Comparison of ENCODE assay signal across 8 cellular contexts in genomic region chr1:28087614-28088167, GRCh38. TPM values are rescaled to one million over a fixed set of nuclear protein-coding genes. Genes with fewer than 3 reads are reported as not detected.
A peak's percentile ranks its signal among the peaks of the same experiment; 100 is the strongest.
DNase-seq lines count a peak whose midpoint lies in the region; ATAC-seq and TF ChIP-seq lines count a peak whose summit lies in the region.

No MANE protein-coding gene starts in this region.

- 3% methylated on average over 16 of the region's 16 CpGs for WGBS in urinary bladder

- H3K27me3 Mint-ChIP-seq in memory B cell: no peaks in the 10 kb centered on the region

- peak; percentile 34 for TF ChIP-seq CTCF in RWPE2 (IDR thresholded peaks at IDR 0.05; ENCODE audit: poor library complexity, severe bottlenecking)
- peak; percentile 45 for TF ChIP-seq CTCF in choroid plexus epithelial cell (conservative IDR thresholded peaks at IDR 0.05; ENCODE audit: low read depth, low read length)

- in situ Hi-C loops in HAP-1 (cut with MboI; ENCODE audit: low sequenced_read_pairs): no loop called here

- H3K36me3 Mint-ChIP-seq in memory B cell: peaks cover 1% of the 10 kb centered on the region

- no peaks in the 10 kb centered on the region for H3K9me3 Mint-ChIP-seq in memory B cell

- H3K4me3 Mint-ChIP-seq in memory B cell: peak overlapping the region; percentile 91

- H3K4me3 ChIP-seq in HAP-1: peak overlapping the region; percentile 68
- H3K4me3 ChIP-seq in RWPE2 (ENCODE audit: severe bottlenecking): peak overlapping the region; percentile 69
- peak overlapping the region; percentile 79 for H3K4me3 ChIP-seq in choroid plexus epithelial cell (ENCODE audit: low read depth, low read length)
- H3K4me3 ChIP-seq in urinary bladder (ENCODE audit: low read depth, low read length): peak overlapping the region; percentile 52

- H3K27ac ChIP-seq in RWPE2 (ENCODE audit: poor library complexity, severe bottlenecking): peak overlapping the region; percentile 68
- peak overlapping the region; percentile 80 for H3K27ac ChIP-seq in urinary bladder (ENCODE audit: low read depth)

- H3K27me3 ChIP-seq in HAP-1 (ENCODE audit: low read depth) (no peaks in the 10 kb centered on the region), RWPE2 (ENCODE audit: insufficient read depth, poor library complexity, severe bottlenecking) (no peaks in the 10 kb centered on the region)

- no peaks in the 10 kb centered on the region for H3K9me3 ChIP-seq in HAP-1
- H3K9me3 ChIP-seq in RWPE2 (ENCODE audit: severe bottlenecking): no peaks in the 10 kb centered on the region

- peak overlapping the region; percentile 96 for H3K27ac Mint-ChIP-seq in memory B cell

- ATAC-seq in RWPE2 (ENCODE audit: low read depth) (peak; percentile 6), memory B cell (ENCODE audit: low read depth) (peak; percentile 13)

- peaks cover 23% of the 10 kb centered on the region for H3K4me1 Mint-ChIP-seq in memory B cell

- H3K36me3 ChIP-seq in HAP-1 (replicated peaks) (peaks cover 2% of the 10 kb centered on the region; the same call in 1 of the 2 replicates), RWPE2 (ENCODE audit: low read depth) (no peaks in the 10 kb centered on the region), urinary bladder (ENCODE audit: insufficient read depth) (no peaks in the 10 kb centered on the region)

- peaks cover 11% of the 10 kb centered on the region for H3K4me1 ChIP-seq in HAP-1
- H3K4me1 ChIP-seq in RWPE2 (ENCODE audit: insufficient read depth, poor library complexity, severe bottlenecking): peaks cover 6% of the 10 kb centered on the region
- H3K4me1 ChIP-seq in urinary bladder (ENCODE audit: insufficient read depth): peaks cover 2% of the 10 kb centered on the region

- DNase-seq in DMS 273 (lab: John Stamatoyannopoulos, UW; ENCODE audit: unreplicated experiment): peak; percentile 66
- DNase-seq in DMS 273 treated with DMSO at 0.1 percent for 48 hours (lab: John Stamatoyannopoulos, UW): no peak
- DNase-seq in HAP-1 (ENCODE audit: low spot score in 2 of 2): peak in 1 of 2 experiments; percentile 29
- no peak for DNase-seq in RWPE2 (ENCODE audit: low spot score)
- peak; percentile 42 for DNase-seq in choroid plexus epithelial cell (ENCODE audit: low read depth)
- DNase-seq in memory B cell (ENCODE audit: low spot score in 2 of 2): peak; percentile 23 to 40
- DNase-seq in germinal center (ENCODE audit: low spot score): no peak

RNA-seq across cellular contexts. Expression of gene EYA3, which starts 0.7 kb away (rescaled TPM):
- total RNA-seq in urinary bladder: 16.0 TPM
- polyA plus RNA-seq in urinary bladder: 5.9 TPM

Comparison
In these comparisons a context has a peak if more than half of its experiments do, and no peak if none do; other contexts are left out.
1. DNase-seq: peak in DMS 273 (single experiment), choroid plexus epithelial cell (single experiment) and memory B cell (2 of 2); none in DMS 273 treated with DMSO at 0.1 percent for 48 hours (single experiment), RWPE2 (single experiment) and germinal center (single experiment).
2. Peak in every context shown above with its lines, with median percentiles within 50 percentile points of each other: H3K4me3 ChIP-seq.